In the genomic region with DNA sequence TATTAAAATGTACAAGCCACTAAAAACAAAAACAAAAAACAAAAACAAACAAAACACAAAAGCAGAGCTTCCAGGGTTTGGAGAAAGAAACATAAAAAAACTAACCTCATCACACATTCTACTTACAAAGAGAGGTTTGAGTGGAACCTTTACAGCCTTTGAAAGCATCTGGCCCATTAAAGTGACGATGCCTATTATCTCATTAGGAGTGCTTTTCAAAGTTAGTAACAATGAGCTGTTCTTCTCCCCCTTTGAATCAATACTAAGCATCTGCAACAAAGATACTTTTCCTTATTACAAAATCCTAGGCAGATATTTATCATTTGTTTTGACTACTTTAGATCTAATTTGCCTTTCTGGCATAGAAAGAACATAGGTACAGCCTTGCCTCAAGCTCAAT, we compare ENCODE assay signal across 24 cellular contexts.
DNase-seq lines count a peak whose midpoint lies in the region; ATAC-seq and TF ChIP-seq lines count a peak whose summit lies in the region.
"Had no signal": no experiment of that assay in that cellular context is flagged by ENCODE, and none has a peak within 500 bp of the region (broad histone marks: within the 10 kb centered on the region; RNA-seq: fewer than 3 reads in every experiment).

No MANE protein-coding gene starts in this region.

- CTCF ChIA-PET in MCF 10A (lab: Yijun Ruan, JAX): no interaction called here

- H3K27ac ChIP-seq in dorsolateral prefrontal cortex: peak overlapping the region in 31 of 59 donors; percentile 0 to 96 (median 48)
- H3K27ac ChIP-seq: ascending aorta; BLaER1 treated with 17β-estradiol and CSF1 and Interleukin-3, amounts not matched to agents 10 nM and 100 nM; KMS-11; psoas muscle; SK-N-MC had no signal

- H3K27me3 Mint-ChIP-seq in MCF 10A (ENCODE audit: insufficient read depth, unreplicated experiment): no peaks in the 10 kb centered on the region
- H3K27me3 Mint-ChIP-seq: activated CD4-positive, alpha-beta T cell treated with anti-CD3 and anti-CD28 coated beads, Interleukin-2, amount 10 ng/mL, durations not matched to agents 7 days and 5 days; central memory CD8-positive, alpha-beta T cell; T-helper 17 cell had no signal

- intact Hi-C loops in dorsolateral prefrontal cortex (cut with DNase I) (loop anchor here in 1 of 2 donors (5.0 kb wide), 1 partner anchor 75 kb away; no protein-coding TSS in a partner anchor), MCF 10A (cut with micrococcal nuclease) (no loop called here)

- peaks cover 8% of the 10 kb centered on the region for H3K4me1 Mint-ChIP-seq in MCF 10A (ENCODE audit: insufficient read depth, unreplicated experiment)
- H3K4me1 Mint-ChIP-seq: activated CD4-positive, alpha-beta T cell treated with anti-CD3 and anti-CD28 coated beads, Interleukin-2, amount 10 ng/mL, durations not matched to agents 7 days and 5 days; central memory CD8-positive, alpha-beta T cell; T-helper 17 cell had no signal

- H3K4me3 Mint-ChIP-seq in MCF 10A (ENCODE audit: unreplicated experiment): no peak overlapping the region
- H3K4me3 Mint-ChIP-seq: activated CD4-positive, alpha-beta T cell treated with anti-CD3 and anti-CD28 coated beads, Interleukin-2, amount 10 ng/mL, durations not matched to agents 7 days and 5 days; central memory CD8-positive, alpha-beta T cell; T-helper 17 cell had no signal

- H3K27me3 ChIP-seq in dorsolateral prefrontal cortex: no peaks in the 10 kb centered on the region
- H3K27me3 ChIP-seq: ascending aorta; BLaER1 treated with 17β-estradiol and CSF1 and Interleukin-3, amounts not matched to agents 10 nM and 100 nM had no signal

- H3K27ac Mint-ChIP-seq in MCF 10A (ENCODE audit: low read depth, unreplicated experiment): no peak overlapping the region
- H3K27ac Mint-ChIP-seq: activated CD4-positive, alpha-beta T cell treated with anti-CD3 and anti-CD28 coated beads, Interleukin-2, amount 10 ng/mL, durations not matched to agents 7 days and 5 days; activated naive CD4-positive, alpha-beta T cell treated with anti-CD3 and anti-CD28 coated beads, Interleukin-2, amount 50 U/mL, for 72 hours; T-helper 17 cell had no signal

- no peak overlapping the region for H3K4me3 ChIP-seq in dorsolateral prefrontal cortex
- H3K4me3 ChIP-seq: ascending aorta; BLaER1 treated with 17β-estradiol and CSF1 and Interleukin-3, amounts not matched to agents 10 nM and 100 nM; mucosa of descending colon; psoas muscle; SK-N-MC had no signal

- H3K9me3 Mint-ChIP-seq in MCF 10A (ENCODE audit: unreplicated experiment): no peaks in the 10 kb centered on the region
- H3K9me3 Mint-ChIP-seq: activated CD4-positive, alpha-beta T cell treated with anti-CD3 and anti-CD28 coated beads, Interleukin-2, amount 10 ng/mL, durations not matched to agents 7 days and 5 days; activated naive CD4-positive, alpha-beta T cell treated with anti-CD3 and anti-CD28 coated beads, Interleukin-2, amount 50 U/mL, for 72 hours; central memory CD8-positive, alpha-beta T cell had no signal

- BruUV-seq in MCF 10A (replicated peaks; lab: Mats Ljungman, UMichigan): no TSS peak

- peak; percentile 7 to 68 for DNase-seq in NCI-H524 (lab: John Stamatoyannopoulos, UW)
- DNase-seq in NCI-H524 treated with DMSO at 0.1 percent for 48 hours (lab: John Stamatoyannopoulos, UW): no peak
- DNase-seq in NCI-H345 treated with DMSO at 0.1 percent for 48 hours (lab: John Stamatoyannopoulos, UW; ENCODE audit: unreplicated experiment): peak; percentile 25
- DNase-seq in dorsolateral prefrontal cortex: no peak
- peak; percentile 40 for DNase-seq in retina
- DNase-seq in MCF 10A (ENCODE audit: unreplicated experiment): no peak
- DNase-seq: activated CD4-positive, alpha-beta T cell treated with anti-CD3 and anti-CD28 coated beads, Interleukin-2, amount 10 ng/mL, durations not matched to agents 7 days and 5 days; H7; hypothalamus; mucosa of descending colon; MV-4-11; psoas muscle; RPMI8226; stimulated activated CD4-positive, alpha-beta T cell treated with anti-CD3 and anti-CD28 coated beads, Interleukin-1b, Interleukin-23, amount 100 ng/mL, for 48 hours; substantia nigra; T-helper 17 cell had no signal

- peaks cover 5% of the 10 kb centered on the region for H3K36me3 Mint-ChIP-seq in MCF 10A (ENCODE audit: insufficient read depth, unreplicated experiment)
- H3K36me3 Mint-ChIP-seq: activated naive CD4-positive, alpha-beta T cell treated with anti-CD3 and anti-CD28 coated beads, Interleukin-2, amount 50 U/mL, for 72 hours had no signal

- POLR2A ChIA-PET in MCF 10A (lab: Yijun Ruan, JAX): no interaction called here

- ATAC-seq in HG03175 (IDR thresholded peaks at IDR 0.05; ENCODE audit: unreplicated experiment) (no peak), HG02870 (IDR thresholded peaks at IDR 0.05; ENCODE audit: unreplicated experiment) (no peak)
- ATAC-seq: activated naive CD4-positive, alpha-beta T cell treated with anti-CD3 and anti-CD28 coated beads, Interleukin-2, amount 50 U/mL, for 72 hours; mucosa of descending colon; psoas muscle; T-helper 17 cell had no signal

- TF ChIP-seq CTCF in dorsolateral prefrontal cortex (IDR thresholded peaks at IDR 0.05 in 54 of 56, conservative IDR thresholded peaks at IDR 0.05 in 2 of 56; ENCODE audit: low read depth in 1 of 56, partially characterized antibody in 56 of 56) (no peak), MCF 10A (IDR thresholded peaks at IDR 0.05; ENCODE audit: unreplicated experiment) (no peak)

Comparison
In these comparisons a context has a peak if more than half of its experiments do, and no peak if none do; other contexts are left out.
1. DNase-seq: peak in NCI-H524 (2 of 2), NCI-H345 treated with DMSO at 0.1 percent for 48 hours (single experiment) and retina (single experiment); none in NCI-H524 treated with DMSO at 0.1 percent for 48 hours (single experiment), dorsolateral prefrontal cortex (0 of 10) and MCF 10A (single experiment).